In genomic region chr16:15093940-15094827, GRCh38 we compare ENCODE assay signal across 8 cellular contexts. TPM values are rescaled to one million over a fixed set of nuclear protein-coding genes. Genes with fewer than 3 reads are reported as not detected.
DNase-seq lines count a peak whose midpoint lies in the region; ATAC-seq and TF ChIP-seq lines count a peak whose summit lies in the region.
"Not testable (repeated sequence)": the region's sequence is repeated elsewhere in the genome, so short reads cannot be mapped to it uniquely, and the experiment has no call there.

TSS of gene RRN3 (minus strand) at chr16:15094272. CDS start at chr16:15094233, 39 bp downstream.

- H3K27ac ChIP-seq in osteoblast (ENCODE audit: low read depth, low read length) (peak within 1 kb of the TSS; percentile 93), testis (peak within 1 kb of the TSS; percentile 57 to 72)

- intact Hi-C loops in testis (cut with DNase I; ENCODE audit: low total_unique reads), result not testable (repeated sequence)

- H3K79me2 ChIP-seq in osteoblast (ENCODE audit: insufficient read depth, low read length), result peaks cover 14% of the 10 kb centered on the region

- not testable (repeated sequence) for H3K4me1 ChIP-seq in osteoblast (ENCODE audit: insufficient read depth, low read length)
- H3K4me1 ChIP-seq in testis, result peaks cover 11% of the 10 kb centered on the region

- peak within 1 kb of the TSS; percentile 96 to 97 for H3K27ac Mint-ChIP-seq in activated naive CD4-positive, alpha-beta T cell treated with anti-CD3 and anti-CD28 coated beads, Interleukin-2, amount 50 U/mL, for 72 hours

- H3K36me3 Mint-ChIP-seq in activated naive CD4-positive, alpha-beta T cell treated with anti-CD3 and anti-CD28 coated beads, Interleukin-2, amount 50 U/mL, for 72 hours, result peaks cover 10 to 15% of the 10 kb centered on the region in 2 donors

- WGBS in testis, 2 donors, result 1 to 12% methylated on average over 10 to 56 of the region's 56 CpGs

- not testable (repeated sequence) for H4K20me1 ChIP-seq in osteoblast (ENCODE audit: insufficient read depth, low read length)

- peak within 1 kb of the TSS; percentile 95 for H2AFZ ChIP-seq in osteoblast (ENCODE audit: low read length)

- H3K9me3 Mint-ChIP-seq in activated naive CD4-positive, alpha-beta T cell treated with anti-CD3 and anti-CD28 coated beads, Interleukin-2, amount 50 U/mL, for 72 hours, result not testable (repeated sequence)

- ATAC-seq in HG02623 (IDR thresholded peaks at IDR 0.05; ENCODE audit: unreplicated experiment), result peak; percentile 98
- ATAC-seq in activated naive CD4-positive, alpha-beta T cell treated with anti-CD3 and anti-CD28 coated beads, Interleukin-2, amount 50 U/mL, for 72 hours, result peak; percentile 99 to 100

- peak within 1 kb of the TSS; percentile 95 for H3K4me2 ChIP-seq in osteoblast (ENCODE audit: insufficient read depth, low read length)

- TF ChIP-seq POLR2A in testis (IDR thresholded peaks at IDR 0.05), result peak; percentile 30

- not testable (repeated sequence) for H3K9me3 ChIP-seq in osteoblast (ENCODE audit: low read depth, low read length); testis

- peak within 1 kb of the TSS; percentile 80 for H3K4me3 ChIP-seq in osteoblast (ENCODE audit: insufficient read depth, low read length)
- H3K4me3 ChIP-seq in testis, result peak within 1 kb of the TSS; percentile 61

- DNase-seq in GM10266 (ENCODE audit: extremely low spot score), result peak; percentile 75
- DNase-seq in NCI-H1092 treated with DMSO at 0.1 percent for 48 hours (lab: John Stamatoyannopoulos, UW), result peak; percentile 88
- peak; percentile 77 for DNase-seq in SKM-1 (lab: John Stamatoyannopoulos, UW; ENCODE audit: unreplicated experiment)
- DNase-seq in activated naive CD4-positive, alpha-beta T cell treated with anti-CD3 and anti-CD28 coated beads, Interleukin-2, amount 50 U/mL, for 72 hours (ENCODE audit: low spot score in 2 of 2), result peak; percentile 88 to 91
- peak; percentile 89 for DNase-seq in glomerular visceral epithelial cell (ENCODE audit: extremely low spot score)
- DNase-seq in osteoblast (ENCODE audit: insufficient read length, low spot score, missing footprints), result peak; percentile 94
- DNase-seq in testis, result peak; percentile 96

- H3K27me3 ChIP-seq in osteoblast (ENCODE audit: insufficient read depth, low read length); testis: not testable (repeated sequence)

- H3K36me3 ChIP-seq in osteoblast (ENCODE audit: insufficient read depth, low read length); testis (ENCODE audit: low read depth, missing control alignments): not testable (repeated sequence)

- not testable (repeated sequence) for TF ChIP-seq CTCF in GM10266 (IDR thresholded peaks at IDR 0.05; ENCODE audit: control insufficient read depth, insufficient read depth, low read depth, missing control alignments); osteoblast (IDR thresholded peaks at IDR 0.05; ENCODE audit: extremely low read depth, low read depth, low read length)
- peak in 1 of 3 experiments; percentile 1 for TF ChIP-seq CTCF in testis (IDR thresholded peaks at IDR 0.05)

RNA-seq across cellular contexts. Expression of gene RRN3, which starts in this region (rescaled TPM):
- total RNA-seq in activated naive CD4-positive, alpha-beta T cell treated with anti-CD3 and anti-CD28 coated beads, Interleukin-2, amount 50 U/mL, for 72 hours, result 10 to 100 TPM; 35.4 to 38.1 TPM
- 23.0 and 29.3 TPM in 2 replicates for total RNA-seq in osteoblast
- total RNA-seq in testis, result 10 to 100 TPM; 44.3 to 50.1 TPM
- 31.0 TPM for polyA plus RNA-seq in testis (ENCODE audit: insufficient read depth, low read depth, low replicate concordance)

Comparison
In these comparisons a context has a peak if more than half of its experiments do, and no peak if none do; other contexts are left out.
1. Peak in every context shown above with its lines: DNase-seq, ATAC-seq, H3K4me3 ChIP-seq and H3K27ac ChIP-seq.